In the genomic region with DNA sequence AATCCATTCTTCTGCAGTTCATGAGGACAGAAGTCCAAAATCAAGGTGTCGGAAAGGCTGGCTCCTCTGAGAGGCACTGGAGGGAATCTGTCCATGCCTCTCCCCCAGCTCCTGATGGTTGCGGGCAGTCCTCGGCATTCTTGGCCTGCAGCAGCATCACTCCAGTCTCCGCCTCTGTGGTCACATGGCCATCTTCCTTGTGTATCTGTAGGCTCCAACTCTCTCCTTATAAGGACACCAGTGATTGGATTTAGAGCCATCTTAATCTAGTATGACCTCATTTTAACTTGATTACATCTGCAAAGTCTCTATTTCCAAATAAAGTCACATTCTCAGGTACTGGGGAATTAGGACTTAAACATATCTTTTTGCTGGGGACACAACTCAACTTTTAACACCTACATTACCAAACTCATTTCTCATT, we compare ENCODE assay signal across 9 cellular contexts.
A peak's percentile ranks its signal among the peaks of the same experiment; 100 is the strongest.
DNase-seq lines count a peak whose midpoint lies in the region; ATAC-seq and TF ChIP-seq lines count a peak whose summit lies in the region.
"Had no signal": no experiment of that assay in that cellular context is flagged by ENCODE, and none has a peak within 500 bp of the region (broad histone marks: within the 10 kb centered on the region; RNA-seq: fewer than 3 reads in every experiment).

No MANE protein-coding gene starts in this region.

- H3K4me3 ChIP-seq in NT2/D1 (ENCODE audit: insufficient read length, low read depth) (no peak overlapping the region), fibroblast of mammary gland (ENCODE audit: control insufficient read depth, low read depth, low read length) (no peak overlapping the region)

- no peaks in the 10 kb centered on the region for H3K9me3 Mint-ChIP-seq in nephron

- H3K4me1 ChIP-seq in NT2/D1 (ENCODE audit: insufficient read depth, insufficient read length), result peaks cover 19% of the 10 kb centered on the region

- peaks cover 42% of the 10 kb centered on the region for H3K4me1 Mint-ChIP-seq in nephron

- peak overlapping the region; percentile 93 to 98 (median 96) for H3K27ac Mint-ChIP-seq in nephron

- peak overlapping the region in 1 of 3 experiments; percentile 15 for H3K4me3 Mint-ChIP-seq in nephron

- no peak for ATAC-seq in HG03196 (IDR thresholded peaks at IDR 0.05; ENCODE audit: unreplicated experiment)
- ATAC-seq in HG02642 (IDR thresholded peaks at IDR 0.05; ENCODE audit: poor library complexity, unreplicated experiment), result no peak
- ATAC-seq in GM21619 (IDR thresholded peaks at IDR 0.05; ENCODE audit: unreplicated experiment), result no peak

- no peaks in the 10 kb centered on the region for H3K27me3 Mint-ChIP-seq in nephron (ENCODE audit: low read depth)

- H3K9me3 ChIP-seq in NT2/D1 (ENCODE audit: insufficient read depth, low read length), result no peaks in the 10 kb centered on the region

- peak; percentile 87 for DNase-seq in ACHN
- peak; percentile 61 for DNase-seq in NT2/D1 (ENCODE audit: low read depth, low spot score)
- peak; percentile 88 for DNase-seq in fibroblast of mammary gland (ENCODE audit: low read depth)
- DNase-seq in activated T-cell treated with anti-CD3 and anti-CD28 coated beads, Interleukin-2, amount 50 U/mL, for 1 hour, result no peak

- in situ Hi-C loops in ACHN (cut with HindIII; ENCODE audit: low pct_ligation_motif_present, low pct_unique_long_range_greater_than_20kb, low sequenced_read_pairs), result no loop called here

- no peaks in the 10 kb centered on the region for H3K36me3 ChIP-seq in NT2/D1 (ENCODE audit: insufficient read depth, insufficient read length, low read length)

- H3K27me3 ChIP-seq in NT2/D1 (ENCODE audit: insufficient read depth, insufficient read length), result no peaks in the 10 kb centered on the region

- H3K9ac ChIP-seq in NT2/D1 (ENCODE audit: insufficient read length, low read depth), result no peak overlapping the region
- H3K9ac ChIP-seq: KMS-11 had no signal

- TF ChIP-seq CTCF in fibroblast of mammary gland (conservative IDR thresholded peaks at IDR 0.05; ENCODE audit: control insufficient read depth, insufficient read depth, low read depth, low read length) (no peak), nephron (IDR thresholded peaks at IDR 0.05; ENCODE audit: unreplicated experiment in 3 of 3) (no peak)

- no peaks in the 10 kb centered on the region for H3K36me3 Mint-ChIP-seq in nephron (ENCODE audit: low read depth)
